Comparison of ENCODE assay signal across 9 cellular contexts in genomic region chr4:156971168-156971601, GRCh38. TPM values are rescaled to one million over a fixed set of nuclear protein-coding genes. Genes with fewer than 3 reads are reported as not detected.
DNase-seq lines count a peak whose midpoint lies in the region; ATAC-seq lines count a peak whose summit lies in the region.
"Had no signal": no experiment of that assay in that cellular context is flagged by ENCODE, and none has a peak within 500 bp of the region (broad histone marks: within the 10 kb centered on the region; RNA-seq: fewer than 3 reads in every experiment).

No MANE protein-coding gene starts in this region.

- peaks cover 6% of the 10 kb centered on the region for H3K4me1 Mint-ChIP-seq in activated CD4-positive, alpha-beta T cell treated with anti-CD3 and anti-CD28 coated beads for 36 hours
- peaks cover 13% of the 10 kb centered on the region for H3K4me1 Mint-ChIP-seq in activated naive CD8-positive, alpha-beta T cell treated with anti-CD3 and anti-CD28 coated beads, Interleukin-2, amount 50 U/mL, for 24 hours
- H3K4me1 Mint-ChIP-seq in stimulated activated memory B cell treated with anti-CD40 and anti-IgM and Interleukin-4, amounts not matched to agents 10 μg/mL and 1 μg/mL and 100 μg/mL, for 72 hours, result no peaks in the 10 kb centered on the region

- ATAC-seq in activated CD4-positive, alpha-beta T cell treated with anti-CD3 and anti-CD28 coated beads for 36 hours, result peak; percentile 26
- peak; percentile 10 for ATAC-seq in activated naive CD8-positive, alpha-beta T cell treated with anti-CD3 and anti-CD28 coated beads, Interleukin-2, amount 50 U/mL, for 24 hours
- ATAC-seq in stimulated activated memory B cell treated with anti-CD40 and anti-IgM and Interleukin-4, amounts not matched to agents 10 μg/mL and 1 μg/mL and 100 μg/mL, for 72 hours, result peak; percentile 12
- ATAC-seq in GM18519 (IDR thresholded peaks at IDR 0.05; ENCODE audit: low FRiP score, unreplicated experiment), result no peak

- CTCF ChIA-PET in activated CD4-positive, alpha-beta T cell treated with anti-CD3 and anti-CD28 coated beads for 36 hours (lab: Charles Lee), result interaction anchor here (1.4 kb wide), 1 partner anchor 9 kb away, joined by 3 read pairs; no protein-coding TSS in a partner anchor

- H3K4me3 ChIP-seq in iPS-18c (ENCODE audit: insufficient read depth, low read depth, low read length), result peak overlapping the region; percentile 76

- intact Hi-C loops in activated CD4-positive, alpha-beta T cell treated with anti-CD3 and anti-CD28 coated beads for 36 hours (cut with DNase I, micrococcal nuclease), result no loop called here

- H3K27ac Mint-ChIP-seq in activated CD4-positive, alpha-beta T cell treated with anti-CD3 and anti-CD28 coated beads for 36 hours, result no peak overlapping the region
- H3K27ac Mint-ChIP-seq in activated naive CD8-positive, alpha-beta T cell treated with anti-CD3 and anti-CD28 coated beads, Interleukin-2, amount 50 U/mL, for 24 hours, result no peak overlapping the region
- no peak overlapping the region for H3K27ac Mint-ChIP-seq in stimulated activated memory B cell treated with anti-CD40 and anti-IgM and Interleukin-4, amounts not matched to agents 10 μg/mL and 1 μg/mL and 100 μg/mL, for 72 hours

- peak; percentile 15 for DNase-seq in activated CD4-positive, alpha-beta T cell treated with anti-CD3 and anti-CD28 coated beads for 36 hours
- DNase-seq in activated CD4-positive, alpha-beta T cell treated with anti-CD3 and anti-CD28 coated beads for 1 hour, result no peak
- DNase-seq in activated naive CD8-positive, alpha-beta T cell treated with anti-CD3 and anti-CD28 coated beads, Interleukin-2, amount 50 U/mL, for 24 hours, result no peak
- DNase-seq in HPDE6-E6E7 (ENCODE audit: extremely low spot score), result no peak
- DNase-seq in GOT3 (lab: John Stamatoyannopoulos, UW), result no peak

- H3K4me3 Mint-ChIP-seq in activated CD4-positive, alpha-beta T cell treated with anti-CD3 and anti-CD28 coated beads for 36 hours, result peak overlapping the region; percentile 23
- H3K4me3 Mint-ChIP-seq in activated naive CD8-positive, alpha-beta T cell treated with anti-CD3 and anti-CD28 coated beads, Interleukin-2, amount 50 U/mL, for 24 hours, result peak overlapping the region; percentile 25
- H3K4me3 Mint-ChIP-seq in stimulated activated memory B cell treated with anti-CD40 and anti-IgM and Interleukin-4, amounts not matched to agents 10 μg/mL and 1 μg/mL and 100 μg/mL, for 72 hours, result peak overlapping the region; percentile 2

- H3K9me3 Mint-ChIP-seq in activated CD4-positive, alpha-beta T cell treated with anti-CD3 and anti-CD28 coated beads for 36 hours (ENCODE audit: low read depth), result peaks cover 6% of the 10 kb centered on the region
- H3K9me3 Mint-ChIP-seq in activated naive CD8-positive, alpha-beta T cell treated with anti-CD3 and anti-CD28 coated beads, Interleukin-2, amount 50 U/mL, for 24 hours, result peaks cover 4% of the 10 kb centered on the region
- peaks cover 4% of the 10 kb centered on the region for H3K9me3 Mint-ChIP-seq in stimulated activated memory B cell treated with anti-CD40 and anti-IgM and Interleukin-4, amounts not matched to agents 10 μg/mL and 1 μg/mL and 100 μg/mL, for 72 hours

- H3K27me3 Mint-ChIP-seq in activated CD4-positive, alpha-beta T cell treated with anti-CD3 and anti-CD28 coated beads for 36 hours, result peaks cover 58% of the 10 kb centered on the region
- peaks cover 57% of the 10 kb centered on the region for H3K27me3 Mint-ChIP-seq in activated naive CD8-positive, alpha-beta T cell treated with anti-CD3 and anti-CD28 coated beads, Interleukin-2, amount 50 U/mL, for 24 hours
- peaks cover 36% of the 10 kb centered on the region for H3K27me3 Mint-ChIP-seq in stimulated activated memory B cell treated with anti-CD40 and anti-IgM and Interleukin-4, amounts not matched to agents 10 μg/mL and 1 μg/mL and 100 μg/mL, for 72 hours

- H3K36me3 Mint-ChIP-seq in activated CD4-positive, alpha-beta T cell treated with anti-CD3 and anti-CD28 coated beads for 36 hours (ENCODE audit: low read depth), result no peaks in the 10 kb centered on the region
- H3K36me3 Mint-ChIP-seq in activated naive CD8-positive, alpha-beta T cell treated with anti-CD3 and anti-CD28 coated beads, Interleukin-2, amount 50 U/mL, for 24 hours (ENCODE audit: low read depth), result peaks cover 2% of the 10 kb centered on the region
- H3K36me3 Mint-ChIP-seq in stimulated activated memory B cell treated with anti-CD40 and anti-IgM and Interleukin-4, amounts not matched to agents 10 μg/mL and 1 μg/mL and 100 μg/mL, for 72 hours, result no peaks in the 10 kb centered on the region

- POLR2A ChIA-PET in activated CD4-positive, alpha-beta T cell treated with anti-CD3 and anti-CD28 coated beads for 36 hours (lab: Charles Lee), result interaction anchor here (0.6 kb wide), 1 partner anchor 814 kb away, joined by 3 read pairs; no protein-coding TSS in a partner anchor

- no peaks in the 10 kb centered on the region for H3K9me3 ChIP-seq in iPS-18c (ENCODE audit: control insufficient read depth, insufficient read depth, low read length)

RNA-seq across cellular contexts. Expression of gene PDGFC, which starts 0.4 kb away (rescaled TPM):
- total RNA-seq in activated CD4-positive, alpha-beta T cell treated with anti-CD3 and anti-CD28 coated beads for 36 hours, result not detected
- total RNA-seq: T-helper 1 cell treated with Interleukin-12 subunit alpha and Interleukin-12 subunit beta and Interleukin-4 antibody, amounts not matched to agents 30 ng/mL and 1 ng/mL, for 36 hours had no signal
